Comparison of ENCODE assay signal across 1 cellular context in genomic region chr16:56641166-56641565, GRCh38.
A peak's percentile ranks its signal among the peaks of the same experiment; 100 is the strongest.
TF ChIP-seq lines count a peak whose summit lies in the region.

No MANE protein-coding gene starts in this region.

TF ChIP-seq in H1, 55 proteins besides CTCF, POLR2A, EP300 and RAD21:
- TF ChIP-seq JUN (IDR thresholded peaks at IDR 0.05; ENCODE audit: low read depth, low read length) (no peak), CEBPB (IDR thresholded peaks at IDR 0.05; ENCODE audit: low read depth, low read length) (peak; percentile 19; the same call in 1 of the 2 replicates)
